Comparison of ENCODE assay signal across 8 cellular contexts in genomic region chr5:98928802-98929122, GRCh38. TPM values are rescaled to one million over a fixed set of nuclear protein-coding genes. Genes with fewer than 3 reads are reported as not detected.
DNase-seq lines count a peak whose midpoint lies in the region; ATAC-seq lines count a peak whose summit lies in the region.

TSS of gene CHD1 (minus strand) at chr5:98929007. CDS start at chr5:98926386, 2,621 bp downstream.

- peak; percentile 57 for ATAC-seq in GM19468 (IDR thresholded peaks at IDR 0.05; ENCODE audit: extremely low read depth, unreplicated experiment)

- H3K18ac ChIP-seq in mesenchymal stem cell (ENCODE audit: low read depth in 1 of 2, low read length in 2 of 2), result peak within 1 kb of the TSS; percentile 93 to 99

- peak within 1 kb of the TSS; percentile 71 for H3K4me2 ChIP-seq in mesenchymal stem cell (ENCODE audit: low read length, poor library complexity, severe bottlenecking)

- H3K4me1 ChIP-seq in mesenchymal stem cell (ENCODE audit: control insufficient read depth, insufficient read depth, low read depth, low read length), result no peaks in the 10 kb centered on the region

- peaks cover 4 to 42% of the 10 kb centered on the region in 2 experiments for H3K36me3 ChIP-seq in mesenchymal stem cell (ENCODE audit: control insufficient read depth in 1 of 2, insufficient read depth in 2 of 2, low read depth in 1 of 2, low read length in 2 of 2)

- peak within 1 kb of the TSS in 1 of 2 experiments; percentile 97 for H3K23ac ChIP-seq in mesenchymal stem cell (ENCODE audit: low read length in 2 of 2)

- H3K9me3 ChIP-seq in mesenchymal stem cell (ENCODE audit: control insufficient read depth, low read length), result no peaks in the 10 kb centered on the region

- peak within 1 kb of the TSS; percentile 98 for H4K8ac ChIP-seq in mesenchymal stem cell (ENCODE audit: low read length)

- H3K4me3 ChIP-seq in mesenchymal stem cell (ENCODE audit: insufficient read depth in 1 of 2, low read depth in 1 of 2, low read length in 2 of 2), result peak within 1 kb of the TSS; percentile 80 to 91

- peak within 1 kb of the TSS; percentile 82 for H2BK15ac ChIP-seq in mesenchymal stem cell (ENCODE audit: low read depth, poor library complexity, severe bottlenecking)

- peak within 1 kb of the TSS; percentile 83 for H2AFZ ChIP-seq in mesenchymal stem cell (ENCODE audit: low read depth, low read length)

- H3K27me3 ChIP-seq in mesenchymal stem cell (ENCODE audit: control insufficient read depth in 1 of 2, insufficient read depth in 1 of 2, low read length in 2 of 2), result no peaks in the 10 kb centered on the region

- H3K79me1 ChIP-seq in mesenchymal stem cell (replicated peaks; ENCODE audit: low read length, poor library complexity, severe bottlenecking), result peaks cover 5% of the 10 kb centered on the region

- H2BK12ac ChIP-seq in mesenchymal stem cell (ENCODE audit: low read length in 2 of 2), result peak within 1 kb of the TSS in 1 of 2 experiments; percentile 83

- peak within 1 kb of the TSS; percentile 94 for H2BK5ac ChIP-seq in mesenchymal stem cell (ENCODE audit: low read depth, low read length, poor library complexity, severe bottlenecking)

- no peak within 1 kb of the TSS for H2AK5ac ChIP-seq in mesenchymal stem cell (ENCODE audit: low read length, severe bottlenecking)

- peak within 1 kb of the TSS; percentile 94 to 97 for H3K14ac ChIP-seq in mesenchymal stem cell (ENCODE audit: low read length in 2 of 2)

- peak within 1 kb of the TSS; percentile 98 for H4K91ac ChIP-seq in mesenchymal stem cell (ENCODE audit: low read length)

- CTCF ChIA-PET in activated CD8-positive, alpha-beta memory T cell treated with anti-CD3 and anti-CD28 coated beads for 36 hours (lab: Charles Lee), result no interaction called here

- H3K4ac ChIP-seq in mesenchymal stem cell (ENCODE audit: low read depth in 1 of 2, low read length in 2 of 2), result peak within 1 kb of the TSS; percentile 99

- DNase-seq in CMK (ENCODE audit: low read depth) (peak; percentile 67), HT-29 (ENCODE audit: low spot score) (peak; percentile 96), NK-92 (lab: John Stamatoyannopoulos, UW; ENCODE audit: unreplicated experiment) (peak; percentile 65), mesenchymal stem cell (peak; percentile 97)
- DNase-seq in effector CD4-positive, alpha-beta T cell, result peak; percentile 91
- peak; percentile 88 for DNase-seq in stimulated activated CD8-positive, alpha-beta memory T cell treated with anti-CD3 and anti-CD28 coated beads, Interleukin-12 subunit alpha, Interleukin-12 subunit beta, amount 100 ng/mL, for 24 hours (ENCODE audit: extremely low read depth)

- peak within 1 kb of the TSS; percentile 100 for H3K9ac ChIP-seq in mesenchymal stem cell (ENCODE audit: low read length)

- peak within 1 kb of the TSS; percentile 100 for H3K27ac ChIP-seq in mesenchymal stem cell (ENCODE audit: low read length, poor library complexity, severe bottlenecking)

- peak within 1 kb of the TSS; percentile 98 for H2BK120ac ChIP-seq in mesenchymal stem cell (ENCODE audit: low read depth, low read length)

- 1% methylated on average over 51 of the region's 58 CpGs for WGBS in mesenchymal stem cell

- POLR2A ChIA-PET in activated CD8-positive, alpha-beta memory T cell treated with anti-CD3 and anti-CD28 coated beads for 36 hours (lab: Charles Lee), result interaction anchor here (0.7 to 1.6 kb wide), 2 partner anchors 18 to 97 kb away, joined by 5 read pairs; no protein-coding TSS in a partner anchor

RNA-seq across cellular contexts. Expression of gene CHD1, which starts in this region (rescaled TPM):
- total RNA-seq in HT-29 (2014; rRNA removed; shearing (Covaris generic)), result 18.9 and 21.6 TPM in 2 replicates
- 10 to 100 TPM; 66.0 to 66.1 TPM for total RNA-seq in activated CD8-positive, alpha-beta memory T cell treated with anti-CD3 and anti-CD28 coated beads for 36 hours
- polyA plus RNA-seq in mesenchymal stem cell (2013, experiment 1 of 2), result 18.1 TPM
- polyA plus RNA-seq in mesenchymal stem cell (2013, experiment 2 of 2), result 18.2 TPM

Comparison
In these comparisons a context has a peak if more than half of its experiments do, and no peak if none do; other contexts are left out.
1. Peak in every context shown above with its lines: DNase-seq, ATAC-seq, H3K4me3 ChIP-seq and H3K27ac ChIP-seq.